Comparison of ENCODE assay signal across 26 cellular contexts in genomic region chr3:39870706-39871105, GRCh38.
A peak's percentile ranks its signal among the peaks of the same experiment; 100 is the strongest.
DNase-seq lines count a peak whose midpoint lies in the region; ATAC-seq, FAIRE-seq and TF ChIP-seq lines count a peak whose summit lies in the region.
"Had no signal": no experiment of that assay in that cellular context is flagged by ENCODE, and none has a peak within 500 bp of the region (broad histone marks: within the 10 kb centered on the region; RNA-seq: fewer than 3 reads in every experiment).

No MANE protein-coding gene starts in this region.

- intact Hi-C loops in HepG2 (cut with micrococcal nuclease; ENCODE audit: unreplicated experiment), result no loop called here
- intact Hi-C loops in right lobe of liver (cut with DNase I), result no loop called here

- BruUV-seq in HepG2 (replicated peaks; lab: Mats Ljungman, UMichigan), result no TSS peak

- WGBS in HepG2 (ENCODE audit: low lambda C conversion rate), result 53% methylated on average over 3 of the region's 3 CpGs
- 57% methylated on average over 3 of the region's 3 CpGs for WGBS in right lobe of liver (ENCODE audit: insufficient coverage, low coverage, low lambda C conversion rate, missing lambda C conversion rate)

- ATAC-seq in HepG2 (no peak), right lobe of liver (no peak), GM19328 (IDR thresholded peaks at IDR 0.05; ENCODE audit: unreplicated experiment) (no peak), GM18498 (IDR thresholded peaks at IDR 0.05; ENCODE audit: unreplicated experiment) (no peak)
- ATAC-seq: CD8-positive, alpha-beta T cell; K562; T-cell had no signal

- FAIRE-seq in HepG2 (lab: Jason Lieb, UNC) (no peak), bronchial epithelial cell (lab: Jason Lieb, UNC) (no peak)
- FAIRE-seq: K562 had no signal

- TF ChIP-seq RAD21 in HepG2 (CRISPR knock-in tag; IDR thresholded peaks at IDR 0.05), result no peak

- no peaks in the 10 kb centered on the region for H3K36me3 ChIP-seq in HepG2 (replicated peaks in 1 of 2; ENCODE audit: control insufficient read depth in 1 of 2, insufficient read depth in 2 of 2, low read length in 2 of 2)
- no peaks in the 10 kb centered on the region for H3K36me3 ChIP-seq in right lobe of liver
- no peaks in the 10 kb centered on the region for H3K36me3 ChIP-seq in bronchial epithelial cell (ENCODE audit: control insufficient read depth, insufficient read depth, low read length)

- TF ChIP-seq POLR2A in HepG2 (IDR thresholded peaks at IDR 0.05; ENCODE audit: insufficient read depth in 1 of 2, low read depth in 2 of 2, low read length in 2 of 2) (no peak), right lobe of liver (IDR thresholded peaks at IDR 0.05) (no peak)

- no peak overlapping the region for H3K4me2 ChIP-seq in HepG2 (ENCODE audit: low read depth, low read length)
- H3K4me2 ChIP-seq: PC-9 had no signal

- no peak overlapping the region for H3K9ac ChIP-seq in HepG2 (ENCODE audit: insufficient read depth, low read depth, low read length)

- DNase-seq in HepG2 (ENCODE audit: low spot score) (no peak), right lobe of liver (no peak), bronchial epithelial cell (ENCODE audit: low read depth) (peak; percentile 70), fibroblast of the aortic adventitia (ENCODE audit: low read depth) (peak; percentile 14), NCI-H2171 treated with DMSO at 0.1 percent for 48 hours (lab: John Stamatoyannopoulos, UW) (no peak)
- DNase-seq in activated naive CD4-positive, alpha-beta T cell treated with anti-CD3 and anti-CD28 coated beads, Interleukin-2, amount 50 U/mL, for 16 hours, result no peak
- DNase-seq: 8988T; AML-193; C1 segment of cervical spinal cord; Calu3; CD8-positive, alpha-beta T cell; H9; MM.1S; NCI-H1092; NCI-H1436; NCI-H187 treated with DMSO at 0.1 percent for 48 hours; NCI-H2107; NCI-H510A; PC-9; SHP77 treated with DMSO at 0.1 percent for 48 hours; T-cell had no signal

- H3K9me3 ChIP-seq in HepG2 (ENCODE audit: low read length) (no peaks in the 10 kb centered on the region), right lobe of liver (no peaks in the 10 kb centered on the region)

- TF ChIP-seq CTCF in HepG2 (CRISPR knock-in tag; IDR thresholded peaks at IDR 0.05) (no peak), right lobe of liver (IDR thresholded peaks at IDR 0.05) (no peak), bronchial epithelial cell (IDR thresholded peaks at IDR 0.05; ENCODE audit: insufficient read depth, low read length, severe bottlenecking) (no peak), fibroblast of the aortic adventitia (IDR thresholded peaks at IDR 0.05; ENCODE audit: insufficient read depth, low read length) (no peak)

- H2AFZ ChIP-seq in HepG2 (ENCODE audit: low read length), result no peak overlapping the region
- H2AFZ ChIP-seq: PC-9 had no signal

- CTCF ChIA-PET in HepG2 (lab: Yijun Ruan, JAX; ENCODE audit: low intra/inter-chr PET ratio, low total read pairs), result no interaction called here

- H3K27ac ChIP-seq in HepG2 (ENCODE audit: extremely low read length, insufficient read depth, low read length), result no peak overlapping the region
- H3K27ac ChIP-seq in right lobe of liver, result no peak overlapping the region
- H3K27ac ChIP-seq: PC-9, RWPE1, SK-N-MC had no signal

- in situ Hi-C loops in HepG2 (cut with HindIII; ENCODE audit: extremely low pct_ligation_motif_present, low pct_unique_long_range_greater_than_20kb), result no loop called here

- H3K4me1 ChIP-seq in HepG2 (ENCODE audit: insufficient read depth, low read length) (no peaks in the 10 kb centered on the region), right lobe of liver (no peaks in the 10 kb centered on the region)

- H4K20me1 ChIP-seq in HepG2 (ENCODE audit: insufficient read depth, low read length), result no peaks in the 10 kb centered on the region

- no peaks in the 10 kb centered on the region for H3K79me2 ChIP-seq in HepG2 (ENCODE audit: insufficient read depth, low read length)

- POLR2A ChIA-PET in HepG2 (lab: Yijun Ruan, JAX), result no interaction called here

- TF ChIP-seq EP300 in HepG2 (IDR thresholded peaks at IDR 0.05; ENCODE audit: low read depth in 2 of 2, low read length in 2 of 2) (no peak), HepG2 (CRISPR knock-in tag; IDR thresholded peaks at IDR 0.05; ENCODE audit: borderline replicate concordance) (no peak)

- H3K4me3 ChIP-seq in HepG2 (replicated peaks in 1 of 3; ENCODE audit: insufficient read depth in 1 of 3, low read depth in 2 of 3, low read length in 3 of 3) (no peak overlapping the region), right lobe of liver (no peak overlapping the region), bronchial epithelial cell (ENCODE audit: low read depth, low read length) (no peak overlapping the region), fibroblast of the aortic adventitia (ENCODE audit: low read depth, low read length) (no peak overlapping the region)
- H3K4me3 ChIP-seq: K562, PC-9, SK-N-MC had no signal

- H3K27me3 ChIP-seq in HepG2 (ENCODE audit: control insufficient read depth in 1 of 2, insufficient read depth in 2 of 2, low read length in 2 of 2) (no peaks in the 10 kb centered on the region), right lobe of liver (no peaks in the 10 kb centered on the region), bronchial epithelial cell (ENCODE audit: control insufficient read depth, insufficient read depth, low read length) (no peaks in the 10 kb centered on the region)

TF ChIP-seq in HepG2, 621 proteins besides CTCF, POLR2A, EP300 and RAD21:
- TF ChIP-seq ARID2 (CRISPR knock-in tag; IDR thresholded peaks at IDR 0.05; ENCODE audit: borderline replicate concordance) (no peak), THAP9 (CRISPR knock-in tag; IDR thresholded peaks at IDR 0.05; ENCODE audit: borderline replicate concordance) (no peak), ZNF761 (CRISPR knock-in tag; conservative IDR thresholded peaks at IDR 0.05) (no peak), CREB1 (IDR thresholded peaks at IDR 0.05) (peak; percentile 74), CREB1 (CRISPR knock-in tag; IDR thresholded peaks at IDR 0.05) (no peak)

Comparison
In these comparisons a context has a peak if more than half of its experiments do, and no peak if none do; other contexts are left out.
1. DNase-seq: peak in bronchial epithelial cell (single experiment) and fibroblast of the aortic adventitia (single experiment); none in HepG2 (single experiment), right lobe of liver (0 of 3), NCI-H2171 treated with DMSO at 0.1 percent for 48 hours (single experiment) and activated naive CD4-positive, alpha-beta T cell treated with anti-CD3 and anti-CD28 coated beads, Interleukin-2, amount 50 U/mL, for 16 hours (single experiment).